Comparison of ENCODE assay signal across 8 cellular contexts in the genomic region with DNA sequence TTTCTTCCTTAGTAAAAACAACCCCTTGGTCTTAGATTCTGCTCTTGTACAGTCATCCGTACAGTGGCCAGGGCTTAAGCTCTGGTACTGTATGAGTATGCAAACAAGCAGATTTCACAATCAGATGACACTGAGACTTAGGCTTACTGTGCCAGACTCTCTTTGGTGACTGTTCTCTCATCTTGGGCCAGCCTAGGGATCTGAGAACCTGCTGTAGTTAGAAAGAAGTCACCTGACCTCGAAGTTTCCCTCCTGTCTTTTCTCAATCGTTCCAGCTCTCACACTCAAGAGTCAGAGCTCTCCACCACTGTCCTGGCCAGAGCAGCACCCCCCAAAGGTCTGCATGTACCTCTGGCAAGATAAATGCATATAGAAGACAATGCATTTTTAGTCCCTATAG.
DNase-seq lines count a peak whose midpoint lies in the region; ATAC-seq and TF ChIP-seq lines count a peak whose summit lies in the region.
"Had no signal": no experiment of that assay in that cellular context is flagged by ENCODE, and none has a peak within 500 bp of the region (broad histone marks: within the 10 kb centered on the region; RNA-seq: fewer than 3 reads in every experiment).

No MANE protein-coding gene starts in this region.

- no peaks in the 10 kb centered on the region for H3K9me3 ChIP-seq in mammary epithelial cell (replicated peaks; ENCODE audit: insufficient read depth, low read length)
- H3K9me3 ChIP-seq in mesodermal cell (ENCODE audit: control insufficient read depth, low read length): no peaks in the 10 kb centered on the region
- H3K9me3 ChIP-seq: Peyer's patch had no signal

- H2AFZ ChIP-seq in mammary epithelial cell (ENCODE audit: low read depth, low read length): no peak overlapping the region

- H3K79me2 ChIP-seq in mammary epithelial cell (ENCODE audit: insufficient read depth, low read length): no peaks in the 10 kb centered on the region

- no peak overlapping the region for H3K27ac ChIP-seq in mammary epithelial cell (ENCODE audit: insufficient read depth, low read depth, low read length)
- peak overlapping the region; percentile 31 for H3K27ac ChIP-seq in mesodermal cell (ENCODE audit: low read depth, low read length, severe bottlenecking)

- peaks cover 2% of the 10 kb centered on the region for H3K27me3 ChIP-seq in mammary epithelial cell (ENCODE audit: insufficient read depth, low read length)
- H3K27me3 ChIP-seq: Peyer's patch had no signal

- intact Hi-C loops in mammary epithelial cell (cut with micrococcal nuclease): no loop called here

- 67% methylated on average over 3 of the region's 3 CpGs for WGBS in mammary epithelial cell (ENCODE audit: low coverage, missing lambda C conversion rate)
- WGBS in mesodermal cell (ENCODE audit: insufficient coverage in 2 of 2), 2 experiments: 63 to 87% methylated on average over 3 of the region's 3 CpGs

- no peaks in the 10 kb centered on the region for H4K20me1 ChIP-seq in mammary epithelial cell (ENCODE audit: insufficient read depth, low read length)

- DNase-seq in HS-5 (ENCODE audit: low read depth): peak; percentile 46
- peak; percentile 46 for DNase-seq in mammary epithelial cell
- no peak for DNase-seq in UCSD-AML1 (lab: John Stamatoyannopoulos, UW; ENCODE audit: unreplicated experiment)
- DNase-seq in NK-92 (lab: John Stamatoyannopoulos, UW; ENCODE audit: unreplicated experiment): no peak
- DNase-seq in NCI-H748 (lab: John Stamatoyannopoulos, UW; ENCODE audit: unreplicated experiment): no peak

- peak; percentile 45 for ATAC-seq in GM19023 (IDR thresholded peaks at IDR 0.05; ENCODE audit: unreplicated experiment)

- H3K4me2 ChIP-seq in mammary epithelial cell (ENCODE audit: insufficient read depth, low read depth, low read length): no peak overlapping the region

- no peak for TF ChIP-seq CTCF in mammary epithelial cell (conservative IDR thresholded peaks at IDR 0.05 in 1 of 2, IDR thresholded peaks at IDR 0.05 in 1 of 2; ENCODE audit: extremely low read depth in 1 of 2, insufficient read depth in 1 of 2, low read depth in 1 of 2, low read length in 2 of 2)

- H3K4me1 ChIP-seq in mammary epithelial cell (ENCODE audit: insufficient read depth, low read length) (no peaks in the 10 kb centered on the region), mesodermal cell (ENCODE audit: control insufficient read depth, insufficient read depth, low read length, poor library complexity, severe bottlenecking) (peaks cover 86% of the 10 kb centered on the region)

- dilution Hi-C loops in mammary epithelial cell (cut with HindIII; ENCODE audit: low sequenced_read_pairs): loop anchor here (5.0 kb wide), 1 partner anchor 46 kb away; no protein-coding TSS in a partner anchor

- H3K9ac ChIP-seq in mammary epithelial cell (ENCODE audit: insufficient read depth, low read length): no peak overlapping the region

- no peaks in the 10 kb centered on the region for H3K36me3 ChIP-seq in mammary epithelial cell (ENCODE audit: insufficient read depth, low read length)
- peaks cover 15% of the 10 kb centered on the region for H3K36me3 ChIP-seq in mesodermal cell (ENCODE audit: control insufficient read depth, insufficient read depth, low read length)
- H3K36me3 ChIP-seq: Peyer's patch had no signal

- in situ Hi-C loops in mammary epithelial cell (cut with MboI; ENCODE audit: low sequenced_read_pairs in 2 of 2): no loop called here

- no peak overlapping the region for H3K4me3 ChIP-seq in mammary epithelial cell (replicated peaks in 1 of 3; ENCODE audit: insufficient read depth in 1 of 3, low read depth in 2 of 3, low read length in 3 of 3)
- no peak overlapping the region for H3K4me3 ChIP-seq in mesodermal cell (ENCODE audit: extremely low read depth, insufficient read depth, low read length, poor library complexity, severe bottlenecking)
- H3K4me3 ChIP-seq: Peyer's patch had no signal

- BruUV-seq in mammary epithelial cell (replicated peaks; lab: Mats Ljungman, UMichigan): no TSS peak

- CTCF ChIA-PET in mammary epithelial cell (lab: Charles Lee; ENCODE audit: low non-redundant PET): no interaction called here

Comparison
In these comparisons a context has a peak if more than half of its experiments do, and no peak if none do; other contexts are left out.
1. DNase-seq: peak in HS-5 (single experiment) and mammary epithelial cell (single experiment); none in UCSD-AML1 (single experiment), NK-92 (single experiment) and NCI-H748 (single experiment).